8 cellular contexts compared by ENCODE assay signal in genomic region chr3:180989291-180990163, GRCh38. TPM values are rescaled to one million over a fixed set of nuclear protein-coding genes. Genes with fewer than 3 reads are reported as not detected.
A peak's percentile ranks its signal among the peaks of the same experiment; 100 is the strongest.
DNase-seq lines count a peak whose midpoint lies in the region; ATAC-seq and TF ChIP-seq lines count a peak whose summit lies in the region.

TSS of gene DNAJC19 (minus strand) at chr3:180989736. CDS start at chr3:180989602, 134 bp downstream.

- DNase-seq in NCI-H2196 treated with DMSO at 0.1 percent for 48 hours (lab: John Stamatoyannopoulos, UW; ENCODE audit: unreplicated experiment), result peak; percentile 99
- DNase-seq in breast epithelium (ENCODE audit: low spot score in 2 of 2), result peak; percentile 87 to 92

- H3K36me3 ChIP-seq in ACC112 (ENCODE audit: insufficient read depth, low read length) (peaks cover 13% of the 10 kb centered on the region; the same call in 1 of the 2 replicates), breast epithelium (no peaks in the 10 kb centered on the region), skeletal muscle tissue (ENCODE audit: control insufficient read depth in 3 of 3, insufficient read depth in 3 of 3, low read length in 3 of 3) (peaks cover 8 to 25% (median 21%) of the 10 kb centered on the region in 3 donors)

- H3K27me3 ChIP-seq in ACC112 (ENCODE audit: insufficient read depth, low read length) (peaks cover 14% of the 10 kb centered on the region), breast epithelium (no peaks in the 10 kb centered on the region), skeletal muscle tissue (ENCODE audit: control insufficient read depth in 3 of 3, insufficient read depth in 3 of 3, low read length in 3 of 3) (no peaks in the 10 kb centered on the region)

- ATAC-seq in GM18870 (IDR thresholded peaks at IDR 0.05; ENCODE audit: unreplicated experiment) (peak; percentile 95), HG03135 (IDR thresholded peaks at IDR 0.05; ENCODE audit: unreplicated experiment) (peak; percentile 97)

- TF ChIP-seq CTCF in VCaP (conservative IDR thresholded peaks at IDR 0.05) (no peak), breast epithelium (IDR thresholded peaks at IDR 0.05) (no peak)

- peak within 1 kb of the TSS; percentile 93 to 97 (median 94) for H3K9ac ChIP-seq in skeletal muscle tissue (ENCODE audit: low read depth in 1 of 3, low read length in 3 of 3)

- H3K4me3 ChIP-seq in ACC112 (ENCODE audit: low read depth, low read length) (peak within 1 kb of the TSS; percentile 100), breast epithelium (peak within 1 kb of the TSS; percentile 79 to 94 (median 82)), iPS-18c (ENCODE audit: insufficient read depth, low read depth, low read length) (peak within 1 kb of the TSS; percentile 77), skeletal muscle tissue (ENCODE audit: low read length in 3 of 3) (peak within 1 kb of the TSS; percentile 85 to 95 (median 87))

- intact Hi-C loops in breast epithelium (cut with DNase I; ENCODE audit: low total_unique reads), result no loop called here

- no peaks in the 10 kb centered on the region for H3K9me3 ChIP-seq in breast epithelium
- no peaks in the 10 kb centered on the region for H3K9me3 ChIP-seq in iPS-18c (ENCODE audit: control insufficient read depth, insufficient read depth, low read length)
- no peaks in the 10 kb centered on the region for H3K9me3 ChIP-seq in skeletal muscle tissue (ENCODE audit: control insufficient read depth in 3 of 3, low read length in 3 of 3)

- H3K27ac ChIP-seq in ACC112 (ENCODE audit: low read depth, low read length), result no peak within 1 kb of the TSS
- H3K27ac ChIP-seq in VCaP, result peak within 1 kb of the TSS; percentile 88
- H3K27ac ChIP-seq in breast epithelium, result peak within 1 kb of the TSS; percentile 91 to 94
- H3K27ac ChIP-seq in skeletal muscle tissue (ENCODE audit: low read depth, low read length), result peak within 1 kb of the TSS; percentile 82

- peaks cover 17% of the 10 kb centered on the region for H3K4me1 ChIP-seq in ACC112 (ENCODE audit: control insufficient read depth, insufficient read depth, low read length, unreplicated experiment)
- H3K4me1 ChIP-seq in breast epithelium, result no peaks in the 10 kb centered on the region
- peaks cover 11 to 16% (median 12%) of the 10 kb centered on the region in 3 donors for H3K4me1 ChIP-seq in skeletal muscle tissue (ENCODE audit: control insufficient read depth in 3 of 3, insufficient read depth in 3 of 3, low read length in 3 of 3)

- H3K79me2 ChIP-seq in ACC112 (ENCODE audit: control insufficient read depth, insufficient read depth, low read length, unreplicated experiment), result peaks cover 20% of the 10 kb centered on the region

- peak within 1 kb of the TSS; percentile 98 for H2AFZ ChIP-seq in ACC112 (ENCODE audit: low read length, unreplicated experiment)

- peak; percentile 85 for TF ChIP-seq POLR2A in breast epithelium (IDR thresholded peaks at IDR 0.05)

RNA-seq across cellular contexts. Expression of gene DNAJC19, which starts in this region (rescaled TPM):
- total RNA-seq in breast epithelium (10 to 100 TPM; 39.8 to 55.4 (median 44.5) TPM), skeletal muscle tissue (26.1 TPM)
